33 cellular contexts compared by ENCODE assay signal in genomic region chr12:111699962-111700361, GRCh38. TPM values are rescaled to one million over a fixed set of nuclear protein-coding genes. Genes with fewer than 3 reads are reported as not detected.
A peak's percentile ranks its signal among the peaks of the same experiment; 100 is the strongest.
DNase-seq lines count a peak whose midpoint lies in the region; ATAC-seq, FAIRE-seq and TF ChIP-seq lines count a peak whose summit lies in the region.
"Had no signal": no experiment of that assay in that cellular context is flagged by ENCODE, and none has a peak within 500 bp of the region (broad histone marks: within the 10 kb centered on the region; RNA-seq: fewer than 3 reads in every experiment).

No MANE protein-coding gene starts in this region.

- BruUV-seq in HepG2 (replicated peaks; lab: Mats Ljungman, UMichigan), result no TSS peak
- no TSS peak for BruUV-seq in K562 (replicated peaks; lab: Mats Ljungman, UMichigan)
- no TSS peak for BruUV-seq in endothelial cell of umbilical vein (replicated peaks; lab: Mats Ljungman, UMichigan)

- H3K9me1 ChIP-seq in K562 (ENCODE audit: control insufficient read depth, insufficient read depth, low read length) (no peaks in the 10 kb centered on the region), endothelial cell of umbilical vein (replicated peaks; ENCODE audit: control insufficient read depth, extremely low read depth, insufficient read depth, low read length) (no peaks in the 10 kb centered on the region)

- no peaks in the 10 kb centered on the region for H3K4me1 ChIP-seq in HepG2 (ENCODE audit: insufficient read depth, low read length)
- H3K4me1 ChIP-seq in right lobe of liver, result peaks cover 0 to 2% (median 0%) of the 10 kb centered on the region in 4 donors
- no peaks in the 10 kb centered on the region for H3K4me1 ChIP-seq in K562 (replicated peaks in 1 of 2; ENCODE audit: control insufficient read depth in 2 of 2, insufficient read depth in 2 of 2, low read length in 2 of 2)
- H3K4me1 ChIP-seq in endothelial cell of umbilical vein (ENCODE audit: control insufficient read depth, extremely low read depth, insufficient read depth, low read length), result no peaks in the 10 kb centered on the region
- H3K4me1 ChIP-seq: A549, BE2C, Caco-2 had no signal

- TF ChIP-seq POLR2A in HepG2 (IDR thresholded peaks at IDR 0.05; ENCODE audit: insufficient read depth in 1 of 2, low read depth in 2 of 2, low read length in 2 of 2) (no peak), right lobe of liver (IDR thresholded peaks at IDR 0.05) (no peak), K562 (conservative IDR thresholded peaks at IDR 0.05) (no peak), endothelial cell of umbilical vein (IDR thresholded peaks at IDR 0.05; ENCODE audit: low read depth, low read length) (no peak)

- TF ChIP-seq CTCF in HepG2 (CRISPR knock-in tag; IDR thresholded peaks at IDR 0.05) (no peak), right lobe of liver (IDR thresholded peaks at IDR 0.05) (no peak), K562 (IDR thresholded peaks at IDR 0.05 in 2 of 3, conservative IDR thresholded peaks at IDR 0.05 in 1 of 3; ENCODE audit: insufficient read depth in 2 of 3, low read depth in 1 of 3, low read length in 3 of 3) (no peak), endothelial cell of umbilical vein (IDR thresholded peaks at IDR 0.05; ENCODE audit: extremely low read depth in 1 of 2, insufficient read depth in 1 of 2, low read depth in 1 of 2, low read length in 2 of 2) (no peak)

- POLR2A ChIA-PET in HepG2 (lab: Yijun Ruan, JAX) (no interaction called here), K562 (lab: Yijun Ruan, JAX) (interaction anchor here (0.6 to 1.3 kb wide), 3 partner anchors 14 to 52 kb away, joined by 3 read pairs; partner anchors contain the start of genes ACAD10 and BRAP), endothelial cell of umbilical vein (lab: Charles Lee) (no interaction called here)

- intact Hi-C loops in HepG2 (cut with micrococcal nuclease; ENCODE audit: unreplicated experiment), result no loop called here
- intact Hi-C loops in right lobe of liver (cut with DNase I), result no loop called here
- intact Hi-C loops in K562 (cut with micrococcal nuclease), result no loop called here
- intact Hi-C loops in endothelial cell of umbilical vein (cut with micrococcal nuclease), result no loop called here

- H3K27me3 ChIP-seq in HepG2 (ENCODE audit: control insufficient read depth in 1 of 2, insufficient read depth in 2 of 2, low read length in 2 of 2) (no peaks in the 10 kb centered on the region), right lobe of liver (no peaks in the 10 kb centered on the region), K562 (ENCODE audit: control insufficient read depth in 2 of 2, insufficient read depth in 2 of 2, low read length in 2 of 2) (no peaks in the 10 kb centered on the region), endothelial cell of umbilical vein (ENCODE audit: control insufficient read depth in 2 of 2, insufficient read depth in 2 of 2, low read length in 2 of 2) (no peaks in the 10 kb centered on the region)
- H3K27me3 ChIP-seq: BE2C; BLaER1; BLaER1 treated with 17β-estradiol and CSF1 and Interleukin-3, amounts not matched to agents 10 nM and 100 nM had no signal

- H3K9me3 ChIP-seq in HepG2 (ENCODE audit: low read length) (no peaks in the 10 kb centered on the region), right lobe of liver (no peaks in the 10 kb centered on the region), K562 (replicated peaks; ENCODE audit: control insufficient read depth, insufficient read depth, low read depth, low read length) (no peaks in the 10 kb centered on the region), endothelial cell of umbilical vein (replicated peaks; ENCODE audit: control insufficient read depth, insufficient read depth, low read length) (no peaks in the 10 kb centered on the region)
- H3K9me3 ChIP-seq: A549, BE2C, Caco-2 had no signal

- WGBS in HepG2 (ENCODE audit: low lambda C conversion rate), result 98% methylated on average over 2 of the region's 2 CpGs
- WGBS in right lobe of liver (ENCODE audit: insufficient coverage, low coverage, low lambda C conversion rate, missing lambda C conversion rate), result 81% methylated on average over 2 of the region's 2 CpGs
- WGBS in K562 (ENCODE audit: insufficient coverage, low coverage, missing lambda C conversion rate), result 75% methylated on average over 2 of the region's 2 CpGs

- TF ChIP-seq EP300 in HepG2 (IDR thresholded peaks at IDR 0.05; ENCODE audit: low read depth in 2 of 2, low read length in 2 of 2), result no peak
- no peak for TF ChIP-seq EP300 in HepG2 (CRISPR knock-in tag; IDR thresholded peaks at IDR 0.05; ENCODE audit: borderline replicate concordance)
- no peak for TF ChIP-seq EP300 in K562 (IDR thresholded peaks at IDR 0.05; ENCODE audit: low read length)

- in situ Hi-C loops in HepG2 (cut with HindIII; ENCODE audit: extremely low pct_ligation_motif_present, low pct_unique_long_range_greater_than_20kb), result no loop called here
- in situ Hi-C loops in K562 (cut with MboI), result no loop called here

- no peak overlapping the region for H3K9ac ChIP-seq in HepG2 (ENCODE audit: insufficient read depth, low read depth, low read length)
- no peak overlapping the region for H3K9ac ChIP-seq in K562 (ENCODE audit: insufficient read depth in 1 of 2, low read depth in 2 of 2, low read length in 2 of 2)
- H3K9ac ChIP-seq in endothelial cell of umbilical vein (replicated peaks; ENCODE audit: extremely low read depth, insufficient read depth, low read length), result no peak overlapping the region
- H3K9ac ChIP-seq: BLaER1; BLaER1 treated with 17β-estradiol and CSF1 and Interleukin-3, amounts not matched to agents 10 nM and 100 nM had no signal

- dilution Hi-C loops in endothelial cell of umbilical vein (cut with MboI; ENCODE audit: extremely low pct_ligation_motif_present, low sequenced_read_pairs), result loop anchor here (25.0 kb wide), 1 partner anchor 112 kb away; no protein-coding TSS in a partner anchor

- ATAC-seq in HepG2 (no peak), right lobe of liver (no peak), K562 (no peak)
- ATAC-seq: A549; CD8-positive, alpha-beta T cell had no signal

- H4K20me1 ChIP-seq in HepG2 (ENCODE audit: insufficient read depth, low read length) (no peaks in the 10 kb centered on the region), K562 (replicated peaks; ENCODE audit: control insufficient read depth, insufficient read depth, low read length) (no peaks in the 10 kb centered on the region), endothelial cell of umbilical vein (replicated peaks; ENCODE audit: control insufficient read depth, extremely low read depth, insufficient read depth, low read length) (no peaks in the 10 kb centered on the region)
- H4K20me1 ChIP-seq: BLaER1; BLaER1 treated with 17β-estradiol and CSF1 and Interleukin-3, amounts not matched to agents 10 nM and 100 nM had no signal

- FAIRE-seq in HepG2 (lab: Jason Lieb, UNC) (no peak), K562 (lab: Jason Lieb, UNC) (no peak), endothelial cell of umbilical vein (lab: Jason Lieb, UNC) (peak; percentile 55)
- FAIRE-seq: A204.1, A549, D721Med had no signal

- H3K4me2 ChIP-seq in HepG2 (ENCODE audit: low read depth, low read length) (no peak overlapping the region), K562 (ENCODE audit: insufficient read depth, low read length) (no peak overlapping the region), endothelial cell of umbilical vein (ENCODE audit: insufficient read depth, low read length) (no peak overlapping the region)
- H3K4me2 ChIP-seq: A549; BLaER1; BLaER1 treated with 17β-estradiol and CSF1 and Interleukin-3, amounts not matched to agents 10 nM and 100 nM had no signal

- no peak overlapping the region for H2AFZ ChIP-seq in HepG2 (ENCODE audit: low read length)
- H2AFZ ChIP-seq in K562 (ENCODE audit: low read depth, low read length), result no peak overlapping the region
- H2AFZ ChIP-seq in endothelial cell of umbilical vein (ENCODE audit: low read depth, low read length), result no peak overlapping the region

- TF ChIP-seq RAD21 in HepG2 (CRISPR knock-in tag; IDR thresholded peaks at IDR 0.05) (no peak), K562 (CRISPR knock-in tag; conservative IDR thresholded peaks at IDR 0.05 in 1 of 2, IDR thresholded peaks at IDR 0.05 in 1 of 2) (no peak)

- H3K79me2 ChIP-seq in HepG2 (ENCODE audit: insufficient read depth, low read length), result no peaks in the 10 kb centered on the region
- H3K79me2 ChIP-seq in K562 (ENCODE audit: control insufficient read depth, insufficient read depth, low read length), result no peaks in the 10 kb centered on the region
- no peaks in the 10 kb centered on the region for H3K79me2 ChIP-seq in endothelial cell of umbilical vein (ENCODE audit: control insufficient read depth, insufficient read depth, low read length)

- H3K27ac ChIP-seq in HepG2 (ENCODE audit: extremely low read length, insufficient read depth, low read length) (no peak overlapping the region), right lobe of liver (no peak overlapping the region), K562 (ENCODE audit: extremely low read depth, low read depth, low read length) (no peak overlapping the region), endothelial cell of umbilical vein (ENCODE audit: insufficient read depth, low read depth, low read length) (no peak overlapping the region)
- H3K27ac ChIP-seq: 22Rv1; A549; BLaER1; BLaER1 treated with 17β-estradiol and CSF1 and Interleukin-3, amounts not matched to agents 10 nM and 100 nM; C4-2B had no signal

- H3K4me3 ChIP-seq in HepG2 (replicated peaks in 1 of 3; ENCODE audit: insufficient read depth in 1 of 3, low read depth in 2 of 3, low read length in 3 of 3) (no peak overlapping the region), right lobe of liver (no peak overlapping the region), K562 (no peak overlapping the region), endothelial cell of umbilical vein (replicated peaks in 1 of 3; ENCODE audit: insufficient read depth in 1 of 3, low read depth in 1 of 3, low read length in 3 of 3) (no peak overlapping the region)
- H3K4me3 ChIP-seq: A549; BLaER1; BLaER1 treated with 17β-estradiol and CSF1 and Interleukin-3, amounts not matched to agents 10 nM and 100 nM had no signal

- DNase-seq in HepG2 (ENCODE audit: low spot score) (no peak), right lobe of liver (no peak), K562 (ENCODE audit: extremely low read depth in 1 of 4, low spot score in 3 of 4) (no peak), endothelial cell of umbilical vein (ENCODE audit: low read depth, low spot score) (no peak)
- no peak for DNase-seq in activated naive CD4-positive, alpha-beta T cell treated with Interleukin-2 at 50 U/mL for 16 hours
- no peak for DNase-seq in stimulated activated CD4-positive, alpha-beta T cell treated with anti-CD3 and anti-CD28 coated beads, Interleukin-1b, Interleukin-23, amount 100 ng/mL, for 48 hours
- DNase-seq: 8988T; ACHN; AML-193; BE2C; C1 segment of cervical spinal cord; Caco-2; Calu3; CD4-positive, alpha-beta memory T cell; CD4-positive, alpha-beta T cell; CD4-positive, CD25-positive, alpha-beta regulatory T cell; CD8-positive, alpha-beta memory T cell; CD8-positive, alpha-beta T cell; COR-L47; DMS 273 treated with DMSO at 0.1 percent for 48 hours; DMS153; DMS53; DMS79; DMS79 treated with DMSO at 0.1 percent for 48 hours; DND-41; EL had no signal

- peaks cover 12 to 49% of the 10 kb centered on the region in 2 experiments for H3K36me3 ChIP-seq in HepG2 (replicated peaks in 1 of 2; ENCODE audit: control insufficient read depth in 1 of 2, insufficient read depth in 2 of 2, low read length in 2 of 2)
- H3K36me3 ChIP-seq in right lobe of liver, result peaks cover 0 to 60% (median 16%) of the 10 kb centered on the region in 4 donors
- H3K36me3 ChIP-seq in K562 (ENCODE audit: control insufficient read depth, insufficient read depth, low read length), result peaks cover 32% of the 10 kb centered on the region; the same call in 1 of the 3 replicates
- H3K36me3 ChIP-seq in endothelial cell of umbilical vein (ENCODE audit: control insufficient read depth in 2 of 2, extremely low read depth in 1 of 2, insufficient read depth in 2 of 2, low read length in 2 of 2), result peaks cover 0 to 1% of the 10 kb centered on the region in 2 experiments

- CTCF ChIA-PET in HepG2 (lab: Yijun Ruan, JAX; ENCODE audit: low intra/inter-chr PET ratio, low total read pairs), result no interaction called here
- CTCF ChIA-PET in K562 (lab: Yijun Ruan, JAX; ENCODE audit: low intra/inter-chr PET ratio), result no interaction called here
- CTCF ChIA-PET in endothelial cell of umbilical vein (lab: Charles Lee), result interaction anchor here (1.5 kb wide), 1 partner anchor 303 kb away, joined by 3 read pairs; no protein-coding TSS in a partner anchor

RNA-seq across cellular contexts. Expression of gene ACAD10, which starts 14.1 kb away (rescaled TPM):
- total RNA-seq in HepG2 (2016; rRNA removed; fragmentation: Illumina TruSeq; extraction: Trizol) (4.7 and 15.2 TPM in 2 replicates), right lobe of liver (10 to 100 TPM; 24.7 to 41.7 (median 26.8) TPM), K562 (2014; rRNA removed) (7.2 and 12.7 TPM in 2 replicates), K562 (2014; rRNA removed; fragmentation: Illumina TruSeq; extraction: Trizol) (9.4 and 12.0 TPM in 2 replicates), K562 (2015; rRNA removed; fragmentation: Illumina TruSeq; extraction: Trizol) (9.0 and 11.2 TPM in 2 replicates), K562 (2021) (18.8 and 19.2 TPM in 2 replicates), endothelial cell of umbilical vein (14.9 and 16.3 TPM in 2 replicates)
- total RNA-seq in HepG2 (2016; cell fraction: cytosol; rRNA removed; fragmentation: Illumina TruSeq; extraction: Trizol; ENCODE audit: low read depth), result 6.6 and 7.1 TPM in 2 replicates
- total RNA-seq in HepG2 (2016; cell fraction: insoluble cytoplasmic fraction; rRNA removed; fragmentation: Illumina TruSeq; extraction: Trizol), result 4.6 and 15.0 TPM in 2 replicates
- 4.4 and 7.0 TPM in 2 replicates for total RNA-seq in HepG2 (2016; cell fraction: membrane; rRNA removed; fragmentation: Illumina TruSeq; extraction: Trizol)
- total RNA-seq in HepG2 (2016; cell fraction: nucleus; rRNA removed; fragmentation: Illumina TruSeq; extraction: Trizol), result 21.7 and 22.3 TPM in 2 replicates
- polyA plus RNA-seq in HepG2 (2011; rRNA removed) (16.3 and 20.5 TPM in 2 replicates), K562 (2011; rRNA removed) (15.5 and 16.3 TPM in 2 replicates), K562 (2014; fragmentation: Illumina TruSeq; extraction: Trizol) (12.4 and 12.5 TPM in 2 replicates), K562 (2014; fragmentation: Nextera tagmentation; extraction: Ambion mirVana) (1 to 10 TPM; 2.3 to 5.0 TPM), K562 (2014; rRNA removed) (15.0 and 17.7 TPM in 2 replicates), endothelial cell of umbilical vein (11.6 and 15.2 TPM in 2 replicates)
- 5.7 and 7.8 TPM in 2 replicates for polyA plus RNA-seq in HepG2 (2011; cell fraction: cytosol; rRNA removed)
- polyA plus RNA-seq in HepG2 (2011; cell fraction: nucleus; rRNA removed), result 121 and 145 TPM in 2 replicates
- 15.1 and 17.6 TPM in 2 replicates for polyA plus RNA-seq in HepG2 (2012)
- 0.63 and 0.75 TPM in 2 replicates for polyA plus RNA-seq in HepG2 (2016; cell fraction: cytosol; fragmentation: Illumina TruSeq; extraction: Trizol; ENCODE audit: low read depth)
- 2.6 and 3.0 TPM in 2 replicates for polyA plus RNA-seq in HepG2 (2016; cell fraction: insoluble cytoplasmic fraction; fragmentation: Illumina TruSeq; extraction: Trizol; ENCODE audit: low read depth)
- 1.0 and 1.6 TPM in 2 replicates for polyA plus RNA-seq in HepG2 (2016; cell fraction: membrane; fragmentation: Illumina TruSeq; extraction: Trizol; ENCODE audit: low read depth)
- 32.8 and 40.3 TPM in 2 replicates for polyA plus RNA-seq in HepG2 (2016; cell fraction: nucleus; fragmentation: Illumina TruSeq; extraction: Trizol; ENCODE audit: insufficient read depth, low read depth)
- polyA minus RNA-seq in HepG2 (2011; rRNA and poly(A)+ RNA removed; ENCODE audit: low replicate concordance), result 35.4 and 39.1 TPM in 2 replicates
- 11.3 and 12.3 TPM in 2 replicates for polyA minus RNA-seq in HepG2 (2011; cell fraction: cytosol; rRNA and poly(A)+ RNA removed)
- polyA minus RNA-seq in HepG2 (2011; cell fraction: nucleus; rRNA and poly(A)+ RNA removed), result 49.6 and 61.3 TPM in 2 replicates
- total RNA-seq in K562 (2011; cell fraction: chromatin; rRNA removed; ENCODE audit: low replicate concordance), result 132 and 204 TPM in 2 replicates
- total RNA-seq in K562 (2011; cell fraction: nucleolus; rRNA removed), result 99.9 and 106 TPM in 2 replicates
- total RNA-seq in K562 (2011; cell fraction: nucleoplasm; rRNA removed), result 82.3 and 93.6 TPM in 2 replicates
- polyA plus RNA-seq in K562 (2011; cell fraction: cytosol; rRNA removed), result 9.5 and 12.3 TPM in 2 replicates
- polyA plus RNA-seq in K562 (2011; cell fraction: nucleus; rRNA removed), result 62.9 and 93.5 TPM in 2 replicates
- 9.6 and 21.6 TPM in 2 replicates for polyA plus RNA-seq in K562 (2012)
- polyA minus RNA-seq in K562 (2011; rRNA and poly(A)+ RNA removed), result 24.9 and 26.5 TPM in 2 replicates
- polyA minus RNA-seq in K562 (2011; cell fraction: cytosol; rRNA and poly(A)+ RNA removed), result 14.3 and 23.9 TPM in 2 replicates
- polyA minus RNA-seq in K562 (2011; cell fraction: nucleus; rRNA and poly(A)+ RNA removed), result 33.1 and 35.0 TPM in 2 replicates
- polyA plus RNA-seq in endothelial cell of umbilical vein (2011; cell fraction: cytosol; rRNA removed), result 4.8 and 6.5 TPM in 2 replicates
- 60.9 and 74.4 TPM in 2 replicates for polyA plus RNA-seq in endothelial cell of umbilical vein (2011; cell fraction: nucleus; rRNA removed)
- 7.3 and 12.6 TPM in 2 replicates for polyA plus RNA-seq in endothelial cell of umbilical vein (2012)
- 23.8 and 29.2 TPM in 2 replicates for polyA minus RNA-seq in endothelial cell of umbilical vein
- 8.6 TPM for polyA minus RNA-seq in endothelial cell of umbilical vein (2011; cell fraction: cytosol; rRNA and poly(A)+ RNA removed)
- 29.9 and 41.0 TPM in 2 replicates for polyA minus RNA-seq in endothelial cell of umbilical vein (2011; cell fraction: nucleus; rRNA and poly(A)+ RNA removed)

RNA-seq across cellular contexts. Expression of gene BRAP, which starts 14.2 kb away (rescaled TPM):
- 15.4 and 18.3 TPM in 2 replicates for total RNA-seq in HepG2 (2016; rRNA removed; fragmentation: Illumina TruSeq; extraction: Trizol)
- 9.1 and 9.3 TPM in 2 replicates for total RNA-seq in HepG2 (2016; cell fraction: cytosol; rRNA removed; fragmentation: Illumina TruSeq; extraction: Trizol; ENCODE audit: low read depth)
- total RNA-seq in HepG2 (2016; cell fraction: insoluble cytoplasmic fraction; rRNA removed; fragmentation: Illumina TruSeq; extraction: Trizol), result 15.3 and 17.4 TPM in 2 replicates
- 11.0 and 11.6 TPM in 2 replicates for total RNA-seq in HepG2 (2016; cell fraction: membrane; rRNA removed; fragmentation: Illumina TruSeq; extraction: Trizol)
- 7.4 and 9.6 TPM in 2 replicates for total RNA-seq in HepG2 (2016; cell fraction: nucleus; rRNA removed; fragmentation: Illumina TruSeq; extraction: Trizol)
- polyA plus RNA-seq in HepG2 (2011; rRNA removed), result 8.1 TPM in 2 replicates
- polyA plus RNA-seq in HepG2 (2011; cell fraction: cytosol; rRNA removed), result 7.1 and 9.2 TPM in 2 replicates
- polyA plus RNA-seq in HepG2 (2011; cell fraction: nucleus; rRNA removed), result 3.7 and 5.1 TPM in 2 replicates
- polyA plus RNA-seq in HepG2 (2012), result 7.4 and 7.7 TPM in 2 replicates
- 4.6 and 4.9 TPM in 2 replicates for polyA plus RNA-seq in HepG2 (2016; cell fraction: cytosol; fragmentation: Illumina TruSeq; extraction: Trizol; ENCODE audit: low read depth)
- polyA plus RNA-seq in HepG2 (2016; cell fraction: insoluble cytoplasmic fraction; fragmentation: Illumina TruSeq; extraction: Trizol; ENCODE audit: low read depth), result 16.9 and 18.1 TPM in 2 replicates
- 6.8 and 7.2 TPM in 2 replicates for polyA plus RNA-seq in HepG2 (2016; cell fraction: membrane; fragmentation: Illumina TruSeq; extraction: Trizol; ENCODE audit: low read depth)
- 12.3 and 12.5 TPM in 2 replicates for polyA plus RNA-seq in HepG2 (2016; cell fraction: nucleus; fragmentation: Illumina TruSeq; extraction: Trizol; ENCODE audit: insufficient read depth, low read depth)
- polyA minus RNA-seq in HepG2 (2011; rRNA and poly(A)+ RNA removed; ENCODE audit: low replicate concordance), result 11.3 and 27.4 TPM in 2 replicates
- 8.6 and 10.2 TPM in 2 replicates for polyA minus RNA-seq in HepG2 (2011; cell fraction: cytosol; rRNA and poly(A)+ RNA removed)
- 11.1 and 13.4 TPM in 2 replicates for polyA minus RNA-seq in HepG2 (2011; cell fraction: nucleus; rRNA and poly(A)+ RNA removed)
- total RNA-seq in right lobe of liver, result 1 to 10 TPM; 5.3 to 8.1 (median 7.5) TPM
- total RNA-seq in K562 (2011; cell fraction: chromatin; rRNA removed; ENCODE audit: low replicate concordance), result 27.3 and 35.1 TPM in 2 replicates
- total RNA-seq in K562 (2011; cell fraction: nucleolus; rRNA removed), result 12.9 and 13.3 TPM in 2 replicates
- total RNA-seq in K562 (2011; cell fraction: nucleoplasm; rRNA removed), result 18.3 and 21.4 TPM in 2 replicates
- 22.8 and 23.9 TPM in 2 replicates for total RNA-seq in K562 (2014; rRNA removed)
- total RNA-seq in K562 (2014; rRNA removed; fragmentation: Illumina TruSeq; extraction: Trizol), result 28.5 and 30.5 TPM in 2 replicates
- total RNA-seq in K562 (2015; rRNA removed; fragmentation: Illumina TruSeq; extraction: Trizol), result 26.7 and 27.5 TPM in 2 replicates
- total RNA-seq in K562 (2021), result 28.8 and 30.8 TPM in 2 replicates
- 25.1 and 30.6 TPM in 2 replicates for polyA plus RNA-seq in K562 (2011; rRNA removed)
- 15.5 and 25.7 TPM in 2 replicates for polyA plus RNA-seq in K562 (2011; cell fraction: cytosol; rRNA removed)
- 14.5 and 17.9 TPM in 2 replicates for polyA plus RNA-seq in K562 (2011; cell fraction: nucleus; rRNA removed)
- polyA plus RNA-seq in K562 (2012), result 17.4 and 18.7 TPM in 2 replicates
- polyA plus RNA-seq in K562 (2014; fragmentation: Illumina TruSeq; extraction: Trizol), result 29.9 and 32.6 TPM in 2 replicates
- 1 to 10 TPM; 2.2 to 3.4 TPM for polyA plus RNA-seq in K562 (2014; fragmentation: Nextera tagmentation; extraction: Ambion mirVana)
- 17.7 and 20.9 TPM in 2 replicates for polyA plus RNA-seq in K562 (2014; rRNA removed)
- polyA minus RNA-seq in K562 (2011; rRNA and poly(A)+ RNA removed), result 87.4 and 98.4 TPM in 2 replicates
- polyA minus RNA-seq in K562 (2011; cell fraction: cytosol; rRNA and poly(A)+ RNA removed), result 22.6 and 30.0 TPM in 2 replicates
- 6.7 and 13.4 TPM in 2 replicates for polyA minus RNA-seq in K562 (2011; cell fraction: nucleus; rRNA and poly(A)+ RNA removed)
- 16.5 and 18.6 TPM in 2 replicates for total RNA-seq in endothelial cell of umbilical vein
- 11.4 and 14.4 TPM in 2 replicates for polyA plus RNA-seq in endothelial cell of umbilical vein
- polyA plus RNA-seq in endothelial cell of umbilical vein (2011; cell fraction: cytosol; rRNA removed), result 13.6 and 15.6 TPM in 2 replicates
- polyA plus RNA-seq in endothelial cell of umbilical vein (2011; cell fraction: nucleus; rRNA removed), result 12.0 and 14.1 TPM in 2 replicates
- polyA plus RNA-seq in endothelial cell of umbilical vein (2012), result 15.2 and 20.0 TPM in 2 replicates
- polyA minus RNA-seq in endothelial cell of umbilical vein, result 31.7 and 32.7 TPM in 2 replicates
- polyA minus RNA-seq in endothelial cell of umbilical vein (2011; cell fraction: cytosol; rRNA and poly(A)+ RNA removed), result 13.9 TPM
- polyA minus RNA-seq in endothelial cell of umbilical vein (2011; cell fraction: nucleus; rRNA and poly(A)+ RNA removed), result 8.8 and 9.9 TPM in 2 replicates

Comparison
In these comparisons a context has a peak if more than half of its experiments do, and no peak if none do; other contexts are left out.
1. Of the 241 proteins assayed by ChIP-seq in both HepG2 and K562: peak only in HepG2: none; only in K562: NFIC; in both: ZNF121; in neither: 239.